Comparison of ENCODE assay signal across 9 cellular contexts in genomic region chr22:34414467-34415440, GRCh38.
DNase-seq lines count a peak whose midpoint lies in the region; ATAC-seq, FAIRE-seq and TF ChIP-seq lines count a peak whose summit lies in the region.
"Had no signal": no experiment of that assay in that cellular context is flagged by ENCODE, and none has a peak within 500 bp of the region (broad histone marks: within the 10 kb centered on the region; RNA-seq: fewer than 3 reads in every experiment).

No MANE protein-coding gene starts in this region.

- H3K4ac ChIP-seq in mesenchymal stem cell (ENCODE audit: low read depth in 1 of 2, low read length in 2 of 2) = no peak overlapping the region

- H3K4me3 Mint-ChIP-seq in mesothelial cell of epicardium = no peak overlapping the region

- peak; percentile 87 for FAIRE-seq in H54 (lab: Jason Lieb, UNC)
- FAIRE-seq: islet of Langerhans had no signal

- no peak overlapping the region for H2BK120ac ChIP-seq in mesenchymal stem cell (ENCODE audit: low read depth, low read length)

- H3K18ac ChIP-seq in mesenchymal stem cell (ENCODE audit: low read depth in 1 of 2, low read length in 2 of 2) = no peak overlapping the region

- no peak overlapping the region for H4K91ac ChIP-seq in mesenchymal stem cell (ENCODE audit: low read length)

- H4K8ac ChIP-seq in mesenchymal stem cell (ENCODE audit: low read length) = no peak overlapping the region

- H3K14ac ChIP-seq in mesenchymal stem cell (ENCODE audit: low read length in 2 of 2) = no peak overlapping the region

- no peaks in the 10 kb centered on the region for H3K79me1 ChIP-seq in mesenchymal stem cell (replicated peaks; ENCODE audit: low read length, poor library complexity, severe bottlenecking)

- H3K9me3 ChIP-seq in tibial nerve = no peaks in the 10 kb centered on the region
- peaks cover 3% of the 10 kb centered on the region for H3K9me3 ChIP-seq in mesenchymal stem cell (ENCODE audit: control insufficient read depth, low read length)

- no peak for ATAC-seq in HG02870 (IDR thresholded peaks at IDR 0.05; ENCODE audit: unreplicated experiment)

- no peak for TF ChIP-seq EP300 in tibial nerve (IDR thresholded peaks at IDR 0.05)

- DNase-seq in DMS114 treated with DMSO at 0.1 percent for 48 hours (lab: John Stamatoyannopoulos, UW; ENCODE audit: unreplicated experiment) (peak; percentile 51), H54 (ENCODE audit: insufficient read length, low spot score) (peak; percentile 12), NCI-H526 treated with DMSO at 0.1 percent for 48 hours (lab: John Stamatoyannopoulos, UW) (peak; percentile 29), astrocyte of the hippocampus (ENCODE audit: low read depth, low spot score) (peak; percentile 70), mesothelial cell of epicardium (ENCODE audit: low spot score in 2 of 2, unreplicated experiment in 2 of 2) (peak; percentile 67 to 84), tibial nerve (ENCODE audit: low spot score in 2 of 2) (no peak), mesenchymal stem cell (no peak)

- no peak overlapping the region for H2AK5ac ChIP-seq in mesenchymal stem cell (ENCODE audit: low read length, severe bottlenecking)

- no peak overlapping the region for H2BK5ac ChIP-seq in mesenchymal stem cell (ENCODE audit: low read depth, low read length, poor library complexity, severe bottlenecking)

- TF ChIP-seq CTCF in mesothelial cell of epicardium (IDR thresholded peaks at IDR 0.05; ENCODE audit: unreplicated experiment) (peak; percentile 79), tibial nerve (IDR thresholded peaks at IDR 0.05) (peak in 2 of 5 experiments; percentile 11)

- no peak overlapping the region for H2AFZ ChIP-seq in mesenchymal stem cell (ENCODE audit: low read depth, low read length)

- H3K36me3 ChIP-seq in tibial nerve (no peaks in the 10 kb centered on the region), mesenchymal stem cell (ENCODE audit: control insufficient read depth in 1 of 2, insufficient read depth in 2 of 2, low read depth in 1 of 2, low read length in 2 of 2) (no peaks in the 10 kb centered on the region)

- H3K4me2 ChIP-seq in mesenchymal stem cell (ENCODE audit: low read length, poor library complexity, severe bottlenecking) = no peak overlapping the region

- H3K4me3 ChIP-seq in tibial nerve (no peak overlapping the region), mesenchymal stem cell (ENCODE audit: insufficient read depth in 1 of 2, low read depth in 1 of 2, low read length in 2 of 2) (no peak overlapping the region)

- no peaks in the 10 kb centered on the region for H3K27me3 ChIP-seq in tibial nerve
- H3K27me3 ChIP-seq in mesenchymal stem cell (ENCODE audit: control insufficient read depth in 1 of 2, insufficient read depth in 1 of 2, low read length in 2 of 2) = no peaks in the 10 kb centered on the region

- H2BK12ac ChIP-seq in mesenchymal stem cell (ENCODE audit: low read length in 2 of 2) = no peak overlapping the region

- no peak overlapping the region for H2BK15ac ChIP-seq in mesenchymal stem cell (ENCODE audit: low read depth, poor library complexity, severe bottlenecking)

- WGBS in tibial nerve, 2 donors = 31 to 35% methylated on average over 4 of the region's 4 CpGs
- 9% methylated on average over 3 of the region's 4 CpGs for WGBS in mesenchymal stem cell

- no peaks in the 10 kb centered on the region for H3K9me3 Mint-ChIP-seq in mesothelial cell of epicardium

- no peak for TF ChIP-seq POLR2A in H54 (IDR thresholded peaks at IDR 0.05; ENCODE audit: low read depth, low read length)
- no peak for TF ChIP-seq POLR2A in tibial nerve (IDR thresholded peaks at IDR 0.05)

- H3K4me1 Mint-ChIP-seq in mesothelial cell of epicardium = no peaks in the 10 kb centered on the region

- H3K4me1 ChIP-seq in tibial nerve = no peaks in the 10 kb centered on the region
- H3K4me1 ChIP-seq in mesenchymal stem cell (ENCODE audit: control insufficient read depth, insufficient read depth, low read depth, low read length) = no peaks in the 10 kb centered on the region

- no peaks in the 10 kb centered on the region for H3K36me3 Mint-ChIP-seq in mesothelial cell of epicardium

- no peak overlapping the region for H3K9ac ChIP-seq in mesenchymal stem cell (ENCODE audit: low read length)

- no peak overlapping the region for H3K27ac ChIP-seq in tibial nerve
- no peak overlapping the region for H3K27ac ChIP-seq in mesenchymal stem cell (ENCODE audit: low read length, poor library complexity, severe bottlenecking)

- H3K27ac Mint-ChIP-seq in mesothelial cell of epicardium = no peak overlapping the region

- H3K27me3 Mint-ChIP-seq in mesothelial cell of epicardium (ENCODE audit: low read depth) = peaks cover 2% of the 10 kb centered on the region

- H3K23ac ChIP-seq in mesenchymal stem cell (ENCODE audit: low read length in 2 of 2) = no peak overlapping the region

Comparison
In these comparisons a context has a peak if more than half of its experiments do, and no peak if none do; other contexts are left out.
1. DNase-seq: peak in DMS114 treated with DMSO at 0.1 percent for 48 hours (single experiment), H54 (single experiment), NCI-H526 treated with DMSO at 0.1 percent for 48 hours (single experiment), astrocyte of the hippocampus (single experiment) and mesothelial cell of epicardium (2 of 2); none in tibial nerve (0 of 2) and mesenchymal stem cell (single experiment).